8 cellular contexts compared by ENCODE assay signal in the genomic region with DNA sequence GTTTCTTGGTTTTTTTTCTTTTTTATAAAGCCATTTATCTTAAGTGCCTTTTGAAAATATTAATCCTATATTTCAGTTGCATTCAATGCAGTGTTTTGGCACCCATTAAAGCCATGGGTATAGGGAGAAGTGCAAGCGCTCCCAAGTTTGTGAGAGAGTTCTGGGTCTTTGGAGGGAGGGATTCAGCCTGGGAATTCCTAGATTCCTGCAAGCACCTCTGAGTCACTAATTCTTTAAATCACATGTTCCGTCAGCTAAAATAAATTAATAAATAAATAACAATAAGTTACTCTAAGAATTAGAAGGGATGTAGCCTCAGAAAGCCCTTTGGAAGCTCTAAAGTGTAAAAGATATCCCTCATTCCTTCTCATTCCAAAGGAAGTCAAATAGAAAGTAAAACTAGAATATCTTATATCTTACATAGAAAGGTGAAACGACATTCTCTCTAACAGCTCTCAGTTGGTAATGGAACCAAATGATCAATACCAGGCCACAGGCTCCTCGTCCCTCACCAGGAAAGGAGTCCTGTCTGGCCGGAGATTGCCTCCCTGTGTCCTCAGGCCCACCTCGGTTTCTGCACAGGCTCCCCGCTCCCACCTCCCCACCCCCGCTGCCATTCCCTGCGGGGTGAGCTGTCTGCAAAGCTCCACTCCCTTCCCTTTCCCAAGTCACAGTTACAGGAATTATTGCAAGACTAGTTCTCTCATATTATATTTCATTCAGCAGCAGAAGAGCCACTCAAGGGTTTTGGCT.
DNase-seq lines count a peak whose midpoint lies in the region; ATAC-seq and TF ChIP-seq lines count a peak whose summit lies in the region.
"Had no signal": no experiment of that assay in that cellular context is flagged by ENCODE, and none has a peak within 500 bp of the region (broad histone marks: within the 10 kb centered on the region; RNA-seq: fewer than 3 reads in every experiment).

No MANE protein-coding gene starts in this region.

- H3K27ac ChIP-seq in PC-3 (ENCODE audit: low read length) (peak overlapping the region; percentile 77), esophagus (ENCODE audit: low read depth in 2 of 2, low read length in 1 of 2) (no peak overlapping the region), urinary bladder (ENCODE audit: low read depth) (peak overlapping the region; percentile 70)

- no peaks in the 10 kb centered on the region for H4K20me1 ChIP-seq in PC-3 (ENCODE audit: low read length)

- no peak overlapping the region for H3K4me3 Mint-ChIP-seq in activated T-cell treated with anti-CD3 and anti-CD28 coated beads, Interleukin-2, amount 50 U/mL, for 24 hours

- WGBS in esophagus, 2 donors: 36 to 41% methylated on average over 9 of the region's 9 CpGs
- 35% methylated on average over 9 of the region's 9 CpGs for WGBS in urinary bladder

- intact Hi-C loops in PC-3 (cut with micrococcal nuclease): loop anchor here (1.0 kb wide), 1 partner anchor 85 kb away; no protein-coding TSS in a partner anchor

- ATAC-seq in PC-3: peak; percentile 82
- no peak for ATAC-seq in HG02623 (IDR thresholded peaks at IDR 0.05; ENCODE audit: unreplicated experiment)

- peaks cover 4% of the 10 kb centered on the region for H3K27me3 Mint-ChIP-seq in activated T-cell treated with anti-CD3 and anti-CD28 coated beads, Interleukin-2, amount 50 U/mL, for 24 hours

- no peak for TF ChIP-seq CTCF in PC-3 (conservative IDR thresholded peaks at IDR 0.05; ENCODE audit: low read depth, low read length)

- BruUV-seq in PC-3 (replicated peaks; lab: Mats Ljungman, UMichigan): no TSS peak

- H3K36me3 Mint-ChIP-seq in activated T-cell treated with anti-CD3 and anti-CD28 coated beads, Interleukin-2, amount 50 U/mL, for 24 hours (ENCODE audit: low read depth): no peaks in the 10 kb centered on the region

- CTCF ChIA-PET in PC-3 (lab: Charles Lee): interaction anchor here (0.5 to 1.0 kb wide), 3 partner anchors 88 to 222 kb away, joined by 3 to 7 read pairs (median 3); a partner anchor contains a TSS

- H3F3A ChIP-seq in PC-3 (ENCODE audit: low read length, unreplicated experiment): no peaks in the 10 kb centered on the region

- no peaks in the 10 kb centered on the region for H3K9me3 Mint-ChIP-seq in activated T-cell treated with anti-CD3 and anti-CD28 coated beads, Interleukin-2, amount 50 U/mL, for 24 hours

- H3K79me2 ChIP-seq in PC-3 (ENCODE audit: low read length): no peaks in the 10 kb centered on the region

- H3K9ac ChIP-seq in PC-3 (ENCODE audit: low read length): peak overlapping the region; percentile 55

- H3K27ac Mint-ChIP-seq in activated T-cell treated with anti-CD3 and anti-CD28 coated beads, Interleukin-2, amount 50 U/mL, for 24 hours: no peak overlapping the region

- H3K9me3 ChIP-seq in PC-3 (ENCODE audit: low read length) (no peaks in the 10 kb centered on the region), esophagus (ENCODE audit: control insufficient read depth in 2 of 2, insufficient read depth in 1 of 2, low read depth in 1 of 2, low read length in 1 of 2) (no peaks in the 10 kb centered on the region)

- H3K27me3 ChIP-seq in PC-3 (ENCODE audit: low read length) (no peaks in the 10 kb centered on the region), esophagus (ENCODE audit: control insufficient read depth in 1 of 2, insufficient read depth in 2 of 2, low read length in 2 of 2) (no peaks in the 10 kb centered on the region)

- H3K36me3 ChIP-seq in PC-3 (ENCODE audit: low read depth, low read length) (no peaks in the 10 kb centered on the region), esophagus (ENCODE audit: control insufficient read depth in 2 of 2, insufficient read depth in 2 of 2, low read length in 1 of 2) (no peaks in the 10 kb centered on the region), urinary bladder (ENCODE audit: insufficient read depth) (no peaks in the 10 kb centered on the region)

- POLR2A ChIA-PET in PC-3 (lab: Charles Lee; ENCODE audit: unreplicated experiment): no interaction called here

- peak overlapping the region; percentile 64 for H3K4me3 ChIP-seq in PC-3 (ENCODE audit: low read length)
- H3K4me3 ChIP-seq in esophagus (ENCODE audit: low read depth in 1 of 2, low read length in 2 of 2): peak overlapping the region; percentile 39 to 40
- H3K4me3 ChIP-seq in urinary bladder (ENCODE audit: low read depth, low read length): peak overlapping the region; percentile 47

- H3K4me2 ChIP-seq in PC-3 (ENCODE audit: low read length): peak overlapping the region; percentile 87

- H3K4me1 Mint-ChIP-seq in activated T-cell treated with anti-CD3 and anti-CD28 coated beads, Interleukin-2, amount 50 U/mL, for 24 hours (ENCODE audit: low read depth): no peaks in the 10 kb centered on the region

- H3K4me1 ChIP-seq in PC-3 (ENCODE audit: insufficient read depth, low read length) (peaks cover 17% of the 10 kb centered on the region), esophagus (ENCODE audit: control insufficient read depth in 2 of 2, insufficient read depth in 2 of 2, low read length in 1 of 2) (no peaks in the 10 kb centered on the region), urinary bladder (ENCODE audit: insufficient read depth) (no peaks in the 10 kb centered on the region)

- DNase-seq in PC-3 (peak; percentile 61), mucosa of gallbladder (ENCODE audit: low spot score) (peak; percentile 29), NCI-H524 treated with DMSO at 0.1 percent for 48 hours (lab: John Stamatoyannopoulos, UW) (no peak)
- no peak for DNase-seq in activated T-cell treated with anti-CD3 and anti-CD28 coated beads, Interleukin-2, amount 50 U/mL, for 24 hours
- DNase-seq: T-helper 2 cell had no signal

- H2AFZ ChIP-seq in PC-3 (ENCODE audit: low read length): peak overlapping the region; percentile 83

- H3K9me2 ChIP-seq in PC-3 (replicated peaks; ENCODE audit: low read length): no peaks in the 10 kb centered on the region

Comparison
In these comparisons a context has a peak if more than half of its experiments do, and no peak if none do; other contexts are left out.
1. DNase-seq: peak in PC-3 (single experiment) and mucosa of gallbladder (single experiment); none in NCI-H524 treated with DMSO at 0.1 percent for 48 hours (single experiment) and activated T-cell treated with anti-CD3 and anti-CD28 coated beads, Interleukin-2, amount 50 U/mL, for 24 hours (single experiment).
2. H3K27ac ChIP-seq: peak in PC-3 (single experiment) and urinary bladder (single experiment); none in esophagus (0 of 2).
3. Peak in every context shown above with its lines, with median percentiles within 50 percentile points of each other: H3K4me3 ChIP-seq.